In genomic region chr15:57615951-57616496, GRCh38 we compare ENCODE assay signal across 1 cellular context. TPM values are rescaled to one million over a fixed set of nuclear protein-coding genes. Genes with fewer than 3 reads are reported as not detected.
"Had no signal": no experiment of that assay in that cellular context is flagged by ENCODE, and none has a peak within 500 bp of the region (broad histone marks: within the 10 kb centered on the region; RNA-seq: fewer than 3 reads in every experiment).

No MANE protein-coding gene starts in this region.

RNA-seq across cellular contexts. Expression of gene MYZAP, which starts 24.3 kb away (rescaled TPM):
- total RNA-seq: natural killer cell had no signal
